ENCODE assay signal across 26 cellular contexts in the genomic region with DNA sequence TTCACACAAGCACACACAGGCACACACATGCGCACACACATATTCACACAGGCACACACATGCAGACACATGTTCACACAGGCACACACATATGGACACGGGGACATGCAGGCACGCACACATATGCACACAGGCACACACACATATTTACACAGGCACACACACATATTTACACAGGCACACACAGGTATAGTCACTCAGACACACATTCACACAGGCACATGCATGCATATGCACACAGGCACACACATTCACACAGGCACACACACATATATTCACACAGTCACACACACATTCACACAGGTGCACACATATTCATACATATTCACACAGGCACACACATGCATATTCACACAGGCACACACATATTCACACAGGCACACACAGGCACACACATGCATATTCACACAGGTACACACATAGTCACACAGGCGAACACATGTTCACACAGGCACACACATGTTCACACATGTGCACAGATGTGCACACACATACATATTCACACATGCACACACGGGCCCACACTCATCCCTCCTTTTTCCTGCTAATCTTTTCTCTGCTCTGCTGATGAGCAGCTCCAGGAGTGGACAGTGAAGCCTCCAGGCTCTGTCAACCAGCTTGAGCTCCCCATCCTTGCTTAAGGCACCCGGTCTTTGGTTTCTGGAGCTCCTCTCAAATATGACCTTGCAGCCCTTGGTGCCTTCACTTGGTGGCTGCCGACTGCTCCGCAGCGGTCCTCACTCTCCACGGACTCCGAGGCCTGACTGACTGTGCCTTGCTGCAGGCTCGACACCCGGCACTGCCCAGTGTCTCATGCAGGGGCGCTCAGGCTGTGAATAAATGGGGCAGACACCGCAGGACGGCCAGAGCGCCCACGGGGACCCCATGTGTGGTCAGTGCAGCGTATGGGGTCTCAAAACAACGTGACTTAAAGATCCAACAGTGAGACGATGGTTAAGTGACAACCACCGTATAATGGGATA.
"Had no signal": no experiment of that assay in that cellular context is flagged by ENCODE, and none has a peak within 500 bp of the region (broad histone marks: within the 10 kb centered on the region; RNA-seq: fewer than 3 reads in every experiment).

No MANE protein-coding gene starts in this region.

- FAIRE-seq: K562, RCC 7860, TTC549 had no signal

- H3K4me3 Mint-ChIP-seq: activated B cell treated with CpG ODN at 0.5 μM for 24 hours; activated CD4-positive, alpha-beta T cell treated with anti-CD3 and anti-CD28 coated beads, Interleukin-2, amount 10 ng/mL, durations not matched to agents 24 days and 14 days; activated naive CD8-positive, alpha-beta T cell treated with anti-CD3 and anti-CD28 coated beads, Interleukin-2, amount 10 ng/mL, durations not matched to agents 7 days and 5 days; activated T-cell treated with anti-CD3 and anti-CD28 coated beads, Interleukin-2, amount 50 U/mL, for 72 hours; T-helper 17 cell had no signal

- ATAC-seq: activated T-cell treated with anti-CD3 and anti-CD28 coated beads, Interleukin-2, amount 50 U/mL, for 72 hours; K562; PC-3; T-helper 17 cell had no signal

- H3K4me3 ChIP-seq: adrenal gland, K562 had no signal

- H3K9me3 Mint-ChIP-seq: activated CD4-positive, alpha-beta T cell treated with anti-CD3 and anti-CD28 coated beads, Interleukin-2, amount 10 ng/mL, durations not matched to agents 24 days and 14 days had no signal

- H3K36me3 ChIP-seq: adrenal gland had no signal

- DNase-seq: activated B cell treated with CpG ODN at 0.5 μM for 24 hours; activated CD4-positive, alpha-beta T cell treated with anti-CD3 and anti-CD28 coated beads for 1 hour; activated CD4-positive, alpha-beta T cell treated with anti-CD3 and anti-CD28 coated beads, Interleukin-2, amount 10 ng/mL, durations not matched to agents 24 days and 14 days; activated CD4-positive, alpha-beta T cell treated with anti-CD3 and anti-CD28 coated beads, Interleukin-2, amount 50 U/mL, for 48 hours; activated CD8-positive, alpha-beta memory T cell treated with anti-CD3 and anti-CD28 coated beads for 24 hours; activated naive CD4-positive, alpha-beta T cell treated with anti-CD3 and anti-CD28 coated beads, Interleukin-2, amount 50 U/mL, for 16 hours; activated naive CD8-positive, alpha-beta T cell treated with anti-CD3 and anti-CD28 coated beads, Interleukin-2, amount 10 ng/mL, durations not matched to agents 7 days and 5 days; activated T-cell treated with anti-CD3 and anti-CD28 coated beads for 4 hours; activated T-cell treated with anti-CD3 and anti-CD28 coated beads, Interleukin-2, amount 50 U/mL, for 72 hours; adrenal gland; anterior cingulate cortex; Karpas-422; MM.1S; NCI-H1105; NCI-H1436; NCI-H1694 treated with DMSO at 0.1 percent for 48 hours; NCI-H2029 treated with DMSO at 0.1 percent for 48 hours; NCI-H524; PC-3; SHP77 treated with DMSO at 0.1 percent for 48 hours; T-helper 17 cell; T-helper 9 cell had no signal

- H3K27me3 ChIP-seq: adrenal gland had no signal

- H3K27ac ChIP-seq: adrenal gland had no signal

- H3K27ac Mint-ChIP-seq: activated B cell treated with CpG ODN at 0.5 μM for 24 hours; activated CD4-positive, alpha-beta T cell treated with anti-CD3 and anti-CD28 coated beads, Interleukin-2, amount 10 ng/mL, durations not matched to agents 24 days and 14 days; activated naive CD8-positive, alpha-beta T cell treated with anti-CD3 and anti-CD28 coated beads, Interleukin-2, amount 10 ng/mL, durations not matched to agents 7 days and 5 days; activated T-cell treated with anti-CD3 and anti-CD28 coated beads, Interleukin-2, amount 50 U/mL, for 72 hours; activated T-helper 2 cell treated with anti-CD3 and anti-CD28 coated beads, Interferon-gamma antibody, Interleukin-2, Interleukin-4, amounts not matched to agents 10 μg/mL and 5 μg/mL and 100 μg/mL, durations not matched to agents 14 hours and 24 hours and 36 hours; T-helper 17 cell had no signal

- H3K4me1 Mint-ChIP-seq: activated B cell treated with CpG ODN at 0.5 μM for 24 hours; activated CD4-positive, alpha-beta T cell treated with anti-CD3 and anti-CD28 coated beads, Interleukin-2, amount 10 ng/mL, durations not matched to agents 24 days and 14 days; activated naive CD8-positive, alpha-beta T cell treated with anti-CD3 and anti-CD28 coated beads, Interleukin-2, amount 10 ng/mL, durations not matched to agents 7 days and 5 days; T-helper 17 cell had no signal

- H3K27me3 Mint-ChIP-seq: activated B cell treated with CpG ODN at 0.5 μM for 24 hours; activated CD4-positive, alpha-beta T cell treated with anti-CD3 and anti-CD28 coated beads, Interleukin-2, amount 10 ng/mL, durations not matched to agents 24 days and 14 days; T-helper 17 cell had no signal

- H3K36me3 Mint-ChIP-seq: activated naive CD8-positive, alpha-beta T cell treated with anti-CD3 and anti-CD28 coated beads, Interleukin-2, amount 10 ng/mL, durations not matched to agents 7 days and 5 days had no signal

- H3K4me1 ChIP-seq: adrenal gland had no signal
